17 cellular contexts compared by ENCODE assay signal in the genomic region with DNA sequence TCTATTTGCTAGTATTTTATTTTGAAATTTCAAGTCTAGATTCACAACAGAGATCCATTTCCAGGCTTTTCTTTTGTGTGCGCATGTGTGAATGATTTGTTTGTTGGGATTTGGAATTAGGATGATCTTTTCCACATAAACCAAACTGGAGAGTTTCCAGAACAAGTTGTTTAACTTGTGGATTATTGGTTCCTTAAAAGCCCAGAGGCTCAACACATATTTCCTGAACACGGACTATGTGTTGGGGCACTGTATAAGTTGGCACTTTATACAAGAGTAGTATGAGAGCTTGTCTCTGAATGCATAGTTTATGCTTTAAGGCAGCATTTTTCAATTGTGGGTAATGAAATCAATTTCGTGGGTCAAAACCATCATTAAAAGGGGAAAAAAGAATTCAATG.
DNase-seq lines count a peak whose midpoint lies in the region; ATAC-seq and TF ChIP-seq lines count a peak whose summit lies in the region.
"Had no signal": no experiment of that assay in that cellular context is flagged by ENCODE, and none has a peak within 500 bp of the region (broad histone marks: within the 10 kb centered on the region; RNA-seq: fewer than 3 reads in every experiment).

No MANE protein-coding gene starts in this region.

- no peaks in the 10 kb centered on the region for H3K36me3 ChIP-seq in PC-3 (ENCODE audit: low read depth, low read length)
- H3K36me3 ChIP-seq in Caco-2 (ENCODE audit: control insufficient read depth, insufficient read depth, low read length) = no peaks in the 10 kb centered on the region

- H3K27ac ChIP-seq in PC-3 (ENCODE audit: low read length) = 0 out of 2 replicates have a peak overlapping the region, but pooled peaks have one; percentile 11
- H3K27ac ChIP-seq in VCaP = peak overlapping the region; percentile 34; the same call in 1 of the 2 replicates
- H3K27ac ChIP-seq: GM23248 had no signal

- H3K4me2 ChIP-seq in PC-3 (ENCODE audit: low read length) = no peak overlapping the region

- H3K27ac Mint-ChIP-seq in stimulated activated memory B cell treated with anti-CD40 and anti-IgM and Interleukin-4, amounts not matched to agents 10 μg/mL and 1 μg/mL and 100 μg/mL, for 72 hours = peak overlapping the region; percentile 38
- no peak overlapping the region for H3K27ac Mint-ChIP-seq in activated naive CD8-positive, alpha-beta T cell treated with anti-CD3 and anti-CD28 coated beads for 36 hours
- H3K27ac Mint-ChIP-seq in Caco-2 (ENCODE audit: unreplicated experiment) (no peak overlapping the region), type B pancreatic cell (no peak overlapping the region)
- H3K27ac Mint-ChIP-seq: CD4-positive, alpha-beta memory T cell had no signal

- H3K79me2 ChIP-seq in PC-3 (ENCODE audit: low read length) = no peaks in the 10 kb centered on the region

- TF ChIP-seq CTCF in PC-3 (conservative IDR thresholded peaks at IDR 0.05; ENCODE audit: low read depth, low read length) (no peak), VCaP (conservative IDR thresholded peaks at IDR 0.05) (no peak), Caco-2 (IDR thresholded peaks at IDR 0.05; ENCODE audit: insufficient read depth in 1 of 2, low read depth in 1 of 2, low read length in 1 of 2, severe bottlenecking in 1 of 2, unreplicated experiment in 1 of 2) (no peak), type B pancreatic cell (conservative IDR thresholded peaks at IDR 0.05) (no peak)

- H3K9me2 ChIP-seq in PC-3 (replicated peaks; ENCODE audit: low read length) = no peaks in the 10 kb centered on the region

- no peaks in the 10 kb centered on the region for H3K9me3 ChIP-seq in PC-3 (ENCODE audit: low read length)
- no peaks in the 10 kb centered on the region for H3K9me3 ChIP-seq in Caco-2

- no peak overlapping the region for H3K4me3 ChIP-seq in PC-3 (ENCODE audit: low read length)
- H3K4me3 ChIP-seq in Caco-2 (ENCODE audit: low read depth, low read length) = no peak overlapping the region
- H3K4me3 ChIP-seq: GM12878, GM23248 had no signal

- H3F3A ChIP-seq in PC-3 (ENCODE audit: low read length, unreplicated experiment) = no peaks in the 10 kb centered on the region

- H3K36me3 Mint-ChIP-seq in stimulated activated memory B cell treated with anti-CD40 and anti-IgM and Interleukin-4, amounts not matched to agents 10 μg/mL and 1 μg/mL and 100 μg/mL, for 72 hours = peaks cover 5% of the 10 kb centered on the region
- peaks cover 54% of the 10 kb centered on the region for H3K36me3 Mint-ChIP-seq in activated naive CD8-positive, alpha-beta T cell treated with anti-CD3 and anti-CD28 coated beads for 36 hours
- H3K36me3 Mint-ChIP-seq in Caco-2 (ENCODE audit: insufficient read depth, unreplicated experiment) (peaks cover 6% of the 10 kb centered on the region), type B pancreatic cell (no peaks in the 10 kb centered on the region)

- H3K27me3 ChIP-seq in PC-3 (ENCODE audit: low read length) (no peaks in the 10 kb centered on the region), Caco-2 (replicated peaks; ENCODE audit: control insufficient read depth, insufficient read depth, low read length) (no peaks in the 10 kb centered on the region)

- H2AFZ ChIP-seq in PC-3 (ENCODE audit: low read length) = peak overlapping the region; percentile 52; the same call in 1 of the 2 replicates
- H2AFZ ChIP-seq: GM23248 had no signal

- H3K9me3 Mint-ChIP-seq in stimulated activated memory B cell treated with anti-CD40 and anti-IgM and Interleukin-4, amounts not matched to agents 10 μg/mL and 1 μg/mL and 100 μg/mL, for 72 hours = no peaks in the 10 kb centered on the region
- H3K9me3 Mint-ChIP-seq in activated naive CD8-positive, alpha-beta T cell treated with anti-CD3 and anti-CD28 coated beads for 36 hours = no peaks in the 10 kb centered on the region
- H3K9me3 Mint-ChIP-seq in Caco-2 (ENCODE audit: unreplicated experiment) (no peaks in the 10 kb centered on the region), type B pancreatic cell (no peaks in the 10 kb centered on the region)
- H3K9me3 Mint-ChIP-seq: CD4-positive, alpha-beta memory T cell had no signal

- H3K4me1 ChIP-seq in PC-3 (ENCODE audit: insufficient read depth, low read length) (peaks cover 11% of the 10 kb centered on the region; the same call in 1 of the 2 replicates), Caco-2 (no peaks in the 10 kb centered on the region)

- ATAC-seq in PC-3 = peak; percentile 55
- no peak for ATAC-seq in stimulated activated memory B cell treated with anti-CD40 and anti-IgM and Interleukin-4, amounts not matched to agents 10 μg/mL and 1 μg/mL and 100 μg/mL, for 72 hours

- H3K27me3 Mint-ChIP-seq in stimulated activated memory B cell treated with anti-CD40 and anti-IgM and Interleukin-4, amounts not matched to agents 10 μg/mL and 1 μg/mL and 100 μg/mL, for 72 hours = no peaks in the 10 kb centered on the region
- H3K27me3 Mint-ChIP-seq in activated naive CD8-positive, alpha-beta T cell treated with anti-CD3 and anti-CD28 coated beads for 36 hours = no peaks in the 10 kb centered on the region
- no peaks in the 10 kb centered on the region for H3K27me3 Mint-ChIP-seq in Caco-2 (ENCODE audit: insufficient read depth, unreplicated experiment)
- no peaks in the 10 kb centered on the region for H3K27me3 Mint-ChIP-seq in type B pancreatic cell
- H3K27me3 Mint-ChIP-seq: CD4-positive, alpha-beta memory T cell had no signal

- no peaks in the 10 kb centered on the region for H4K20me1 ChIP-seq in PC-3 (ENCODE audit: low read length)

- BruUV-seq in PC-3 (replicated peaks; lab: Mats Ljungman, UMichigan) (no TSS peak), Caco-2 (replicated peaks; lab: Mats Ljungman, UMichigan) (no TSS peak)

- H3K4me3 Mint-ChIP-seq in stimulated activated memory B cell treated with anti-CD40 and anti-IgM and Interleukin-4, amounts not matched to agents 10 μg/mL and 1 μg/mL and 100 μg/mL, for 72 hours = no peak overlapping the region
- no peak overlapping the region for H3K4me3 Mint-ChIP-seq in activated naive CD8-positive, alpha-beta T cell treated with anti-CD3 and anti-CD28 coated beads for 36 hours
- H3K4me3 Mint-ChIP-seq in Caco-2 (ENCODE audit: unreplicated experiment) (no peak overlapping the region), type B pancreatic cell (no peak overlapping the region)
- H3K4me3 Mint-ChIP-seq: CD4-positive, alpha-beta memory T cell had no signal

- H3K9ac ChIP-seq in PC-3 (ENCODE audit: low read length) = no peak overlapping the region
- H3K9ac ChIP-seq: GM23248 had no signal

- DNase-seq in PC-3 (peak; percentile 38), foreskin melanocyte (peak; percentile 35), Caco-2 (no peak), type B pancreatic cell (ENCODE audit: extremely low spot score, unreplicated experiment) (no peak)
- DNase-seq in activated naive CD8-positive, alpha-beta T cell treated with anti-CD3 and anti-CD28 coated beads for 36 hours = no peak
- DNase-seq: C1 segment of cervical spinal cord; CD4-positive, alpha-beta memory T cell; COR-L47; DMS153; DND-41; GDM1; GM23248; H7; HCEC 1CT had no signal

- CTCF ChIA-PET in PC-3 (lab: Charles Lee) (no interaction called here), Caco-2 (lab: Charles Lee) (no interaction called here)

- H3K4me1 Mint-ChIP-seq in stimulated activated memory B cell treated with anti-CD40 and anti-IgM and Interleukin-4, amounts not matched to agents 10 μg/mL and 1 μg/mL and 100 μg/mL, for 72 hours = peaks cover 34% of the 10 kb centered on the region
- peaks cover 17% of the 10 kb centered on the region for H3K4me1 Mint-ChIP-seq in activated naive CD8-positive, alpha-beta T cell treated with anti-CD3 and anti-CD28 coated beads for 36 hours
- peaks cover 6% of the 10 kb centered on the region for H3K4me1 Mint-ChIP-seq in Caco-2 (ENCODE audit: low read depth, unreplicated experiment)
- H3K4me1 Mint-ChIP-seq in type B pancreatic cell (ENCODE audit: unreplicated experiment) = peaks cover 13% of the 10 kb centered on the region
- H3K4me1 Mint-ChIP-seq: CD4-positive, alpha-beta memory T cell had no signal

- POLR2A ChIA-PET in PC-3 (lab: Charles Lee; ENCODE audit: unreplicated experiment) = no interaction called here
- POLR2A ChIA-PET in Caco-2 (lab: Charles Lee) = no interaction called here

- intact Hi-C loops in PC-3 (cut with micrococcal nuclease) = no loop called here
- intact Hi-C loops in Caco-2 (cut with micrococcal nuclease; ENCODE audit: unreplicated experiment) = no loop called here

Comparison
In these comparisons a context has a peak if more than half of its experiments do, and no peak if none do; other contexts are left out.
1. DNase-seq: peak in PC-3 (single experiment) and foreskin melanocyte (single experiment); none in activated naive CD8-positive, alpha-beta T cell treated with anti-CD3 and anti-CD28 coated beads for 36 hours (single experiment), Caco-2 (0 of 2) and type B pancreatic cell (single experiment).